ENCODE assay signal across 8 cellular contexts in genomic region chr7:129825005-129825553, GRCh38.
DNase-seq lines count a peak whose midpoint lies in the region; ATAC-seq and TF ChIP-seq lines count a peak whose summit lies in the region.

No MANE protein-coding gene starts in this region.

- peak overlapping the region; percentile 40 for H3K4me3 ChIP-seq in cardiac muscle cell

- peaks cover 21% of the 10 kb centered on the region for H3K4me1 Mint-ChIP-seq in activated naive CD4-positive, alpha-beta T cell treated with anti-CD3 and anti-CD28 coated beads, Interleukin-2, amount 10 ng/mL, durations not matched to agents 7 days and 5 days
- peaks cover 24% of the 10 kb centered on the region for H3K4me1 Mint-ChIP-seq in osteocyte (ENCODE audit: unreplicated experiment)

- no peaks in the 10 kb centered on the region for H3K36me3 Mint-ChIP-seq in activated naive CD4-positive, alpha-beta T cell treated with anti-CD3 and anti-CD28 coated beads, Interleukin-2, amount 10 ng/mL, durations not matched to agents 7 days and 5 days
- H3K36me3 Mint-ChIP-seq in osteocyte (ENCODE audit: unreplicated experiment) = peaks cover 15% of the 10 kb centered on the region

- peaks cover 28% of the 10 kb centered on the region for H3K27me3 Mint-ChIP-seq in activated naive CD4-positive, alpha-beta T cell treated with anti-CD3 and anti-CD28 coated beads, Interleukin-2, amount 10 ng/mL, durations not matched to agents 7 days and 5 days
- H3K27me3 Mint-ChIP-seq in osteocyte (ENCODE audit: unreplicated experiment) = no peaks in the 10 kb centered on the region

- H3K36me3 ChIP-seq in cardiac muscle cell = no peaks in the 10 kb centered on the region

- ATAC-seq in GM19463 (IDR thresholded peaks at IDR 0.05; ENCODE audit: unreplicated experiment) (peak; percentile 44), HG03565 (IDR thresholded peaks at IDR 0.05; ENCODE audit: unreplicated experiment) (peak; percentile 5)

- H3K4me1 ChIP-seq in cardiac muscle cell (ENCODE audit: low read depth) = no peaks in the 10 kb centered on the region

- DNase-seq in DMS 273 (lab: John Stamatoyannopoulos, UW; ENCODE audit: unreplicated experiment) = peak; percentile 96
- peak; percentile 97 for DNase-seq in NCI-H748 (lab: John Stamatoyannopoulos, UW; ENCODE audit: unreplicated experiment)
- peak; percentile 73 for DNase-seq in activated naive CD4-positive, alpha-beta T cell treated with anti-CD3 and anti-CD28 coated beads, Interleukin-2, amount 10 ng/mL, durations not matched to agents 7 days and 5 days
- DNase-seq in cardiac muscle cell (ENCODE audit: low read depth in 1 of 2, low spot score in 1 of 2) = peak; percentile 31 to 59
- peak; percentile 88 for DNase-seq in osteocyte (ENCODE audit: extremely low spot score, unreplicated experiment)
- DNase-seq in NK-92 (lab: John Stamatoyannopoulos, UW; ENCODE audit: unreplicated experiment) = no peak

- H3K27ac ChIP-seq in cardiac muscle cell = no peak overlapping the region

- peak overlapping the region; percentile 90 for H3K4me3 Mint-ChIP-seq in activated naive CD4-positive, alpha-beta T cell treated with anti-CD3 and anti-CD28 coated beads, Interleukin-2, amount 10 ng/mL, durations not matched to agents 7 days and 5 days
- peak overlapping the region; percentile 93 for H3K4me3 Mint-ChIP-seq in osteocyte (ENCODE audit: unreplicated experiment)

- no peaks in the 10 kb centered on the region for H3K9me3 ChIP-seq in cardiac muscle cell (ENCODE audit: low read depth)

- peak; percentile 29 for TF ChIP-seq CTCF in cardiac muscle cell (IDR thresholded peaks at IDR 0.05; ENCODE audit: low read depth, low read length)
- TF ChIP-seq CTCF in osteocyte (IDR thresholded peaks at IDR 0.05) = peak; percentile 47

- H3K27me3 ChIP-seq in cardiac muscle cell = no peaks in the 10 kb centered on the region

- CTCF ChIA-PET in activated naive CD4-positive, alpha-beta T cell treated with anti-CD3 and anti-CD28 coated beads, Interleukin-2, amount 10 ng/mL, durations not matched to agents 7 days and 5 days (lab: Charles Lee) = interaction anchor here (0.6 to 8.8 kb wide), 22 partner anchors 18 to 587 kb away, joined by 3 to 135 read pairs (median 3); no protein-coding TSS in a partner anchor

- H3K9me3 Mint-ChIP-seq in activated naive CD4-positive, alpha-beta T cell treated with anti-CD3 and anti-CD28 coated beads, Interleukin-2, amount 10 ng/mL, durations not matched to agents 7 days and 5 days = no peaks in the 10 kb centered on the region
- no peaks in the 10 kb centered on the region for H3K9me3 Mint-ChIP-seq in osteocyte (ENCODE audit: unreplicated experiment)

- peak overlapping the region; percentile 76 for H3K27ac Mint-ChIP-seq in activated naive CD4-positive, alpha-beta T cell treated with anti-CD3 and anti-CD28 coated beads, Interleukin-2, amount 10 ng/mL, durations not matched to agents 7 days and 5 days
- peak overlapping the region; percentile 78 for H3K27ac Mint-ChIP-seq in osteocyte (ENCODE audit: unreplicated experiment)
